In genomic region chr4:45987858-45988257, GRCh38 we compare ENCODE assay signal across 6 cellular contexts.
"Had no signal": no experiment of that assay in that cellular context is flagged by ENCODE, and none has a peak within 500 bp of the region (broad histone marks: within the 10 kb centered on the region; RNA-seq: fewer than 3 reads in every experiment).

No MANE protein-coding gene starts in this region.

- H3K4me1 Mint-ChIP-seq: IgD-negative memory B cell had no signal

- H3K36me3 Mint-ChIP-seq: IgD-negative memory B cell had no signal

- H3K27me3 Mint-ChIP-seq: IgD-negative memory B cell had no signal

- ATAC-seq: GM23338 had no signal

- H3K27ac Mint-ChIP-seq: GM23338, H9, IgD-negative memory B cell had no signal

- H3K4me3 Mint-ChIP-seq: GM23338, H9, IgD-negative memory B cell had no signal

- H3K4me2 ChIP-seq: GM23338 had no signal

- H3K27ac ChIP-seq: HL-60 had no signal

- H3K4me3 ChIP-seq: GM23338 had no signal

- DNase-seq: H9, HCEC 1CT, KG1 had no signal

- H2AFZ ChIP-seq: GM23338 had no signal
